ENCODE assay signal across 1 cellular context in the genomic region with DNA sequence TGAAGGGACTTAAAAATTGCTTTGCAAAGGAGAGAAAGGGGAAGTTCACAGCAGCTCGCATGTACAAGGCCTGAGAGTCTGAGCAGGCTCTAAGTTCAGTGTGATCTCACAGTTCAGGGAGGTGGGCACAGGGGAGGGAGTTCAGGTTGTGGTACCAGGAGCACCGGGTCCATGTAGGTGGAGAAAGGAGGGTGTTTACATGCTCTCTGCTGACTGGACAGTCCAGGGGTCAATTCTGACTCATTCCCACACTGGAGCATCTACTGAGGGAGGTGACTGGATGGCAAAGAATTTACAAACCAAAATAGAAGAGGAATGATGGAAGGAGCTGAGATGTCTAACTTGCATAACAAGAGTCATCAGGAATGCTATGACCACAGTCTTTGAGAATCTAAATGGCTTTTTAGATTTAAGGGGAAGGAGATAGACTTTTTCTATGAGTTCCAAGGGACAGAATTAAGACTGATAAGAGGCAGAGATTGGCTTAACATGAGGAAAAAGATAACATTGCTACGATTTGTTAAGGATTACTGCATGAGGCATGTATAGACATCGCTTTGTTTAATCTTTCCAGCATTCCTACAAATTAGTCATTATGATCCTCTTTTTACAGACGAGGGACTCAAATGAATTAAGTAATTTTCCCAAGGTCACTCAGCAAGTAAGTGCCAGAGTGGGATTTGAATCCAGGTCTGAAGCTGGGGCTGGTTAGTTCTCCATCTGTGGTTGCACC.
TF ChIP-seq lines count a peak whose summit lies in the region.

No MANE protein-coding gene starts in this region.

TF ChIP-seq in HepG2, 621 proteins besides CTCF, POLR2A, EP300 and RAD21 (continued from another document and continues in another):
- TF ChIP-seq, protein P1, sequence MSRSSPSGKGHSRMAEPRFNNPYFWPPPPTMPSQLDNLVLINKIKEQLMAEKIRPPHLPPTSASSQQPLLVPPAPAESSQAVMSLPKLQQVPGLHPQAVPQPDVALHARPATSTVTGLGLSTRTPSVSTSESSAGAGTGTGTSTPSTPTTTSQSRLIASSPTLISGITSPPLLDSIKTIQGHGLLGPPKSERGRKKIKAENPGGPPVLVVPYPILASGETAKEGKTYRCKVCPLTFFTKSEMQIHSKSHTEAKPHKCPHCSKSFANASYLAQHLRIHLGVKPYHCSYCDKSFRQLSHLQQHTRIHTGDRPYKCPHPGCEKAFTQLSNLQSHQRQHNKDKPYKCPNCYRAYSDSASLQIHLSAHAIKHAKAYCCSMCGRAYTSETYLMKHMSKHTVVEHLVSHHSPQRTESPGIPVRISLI (CRISPR knock-in tag; IDR thresholded peaks at IDR 0.05; ENCODE audit: borderline replicate concordance), result no peak
- no peak for TF ChIP-seq SRF (IDR thresholded peaks at IDR 0.05; ENCODE audit: low read depth, low read length)
- TF ChIP-seq, protein P2, sequence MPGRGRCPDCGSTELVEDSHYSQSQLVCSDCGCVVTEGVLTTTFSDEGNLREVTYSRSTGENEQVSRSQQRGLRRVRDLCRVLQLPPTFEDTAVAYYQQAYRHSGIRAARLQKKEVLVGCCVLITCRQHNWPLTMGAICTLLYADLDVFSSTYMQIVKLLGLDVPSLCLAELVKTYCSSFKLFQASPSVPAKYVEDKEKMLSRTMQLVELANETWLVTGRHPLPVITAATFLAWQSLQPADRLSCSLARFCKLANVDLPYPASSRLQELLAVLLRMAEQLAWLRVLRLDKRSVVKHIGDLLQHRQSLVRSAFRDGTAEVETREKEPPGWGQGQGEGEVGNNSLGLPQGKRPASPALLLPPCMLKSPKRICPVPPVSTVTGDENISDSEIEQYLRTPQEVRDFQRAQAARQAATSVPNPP (CRISPR knock-in tag; IDR thresholded peaks at IDR 0.05), result no peak
- TF ChIP-seq, protein P3, sequence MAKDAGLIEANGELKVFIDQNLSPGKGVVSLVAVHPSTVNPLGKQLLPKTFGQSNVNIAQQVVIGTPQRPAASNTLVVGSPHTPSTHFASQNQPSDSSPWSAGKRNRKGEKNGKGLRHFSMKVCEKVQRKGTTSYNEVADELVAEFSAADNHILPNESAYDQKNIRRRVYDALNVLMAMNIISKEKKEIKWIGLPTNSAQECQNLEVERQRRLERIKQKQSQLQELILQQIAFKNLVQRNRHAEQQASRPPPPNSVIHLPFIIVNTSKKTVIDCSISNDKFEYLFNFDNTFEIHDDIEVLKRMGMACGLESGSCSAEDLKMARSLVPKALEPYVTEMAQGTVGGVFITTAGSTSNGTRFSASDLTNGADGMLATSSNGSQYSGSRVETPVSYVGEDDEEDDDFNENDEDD (CRISPR knock-in tag; IDR thresholded peaks at IDR 0.05; ENCODE audit: borderline replicate concordance), result peak; percentile 19; the same call in 1 of the 2 replicates
- no peak for TF ChIP-seq ZSCAN12 (CRISPR knock-in tag; IDR thresholded peaks at IDR 0.05)
- TF ChIP-seq FOXJ3 (CRISPR knock-in tag; IDR thresholded peaks at IDR 0.05; ENCODE audit: borderline replicate concordance), result no peak
- TF ChIP-seq MEIS2 (CRISPR knock-in tag; IDR thresholded peaks at IDR 0.05), result no peak
- no peak for TF ChIP-seq ZSCAN21 (CRISPR knock-in tag; IDR thresholded peaks at IDR 0.05; ENCODE audit: borderline replicate concordance)
- peak; percentile 90 for TF ChIP-seq FOXK2 (IDR thresholded peaks at IDR 0.05)
- TF ChIP-seq MYC (CRISPR knock-in tag; IDR thresholded peaks at IDR 0.05; ENCODE audit: borderline replicate concordance), result no peak
- no peak for TF ChIP-seq CHD2 (IDR thresholded peaks at IDR 0.05; ENCODE audit: low read depth, low read length)
- TF ChIP-seq, protein P4, sequence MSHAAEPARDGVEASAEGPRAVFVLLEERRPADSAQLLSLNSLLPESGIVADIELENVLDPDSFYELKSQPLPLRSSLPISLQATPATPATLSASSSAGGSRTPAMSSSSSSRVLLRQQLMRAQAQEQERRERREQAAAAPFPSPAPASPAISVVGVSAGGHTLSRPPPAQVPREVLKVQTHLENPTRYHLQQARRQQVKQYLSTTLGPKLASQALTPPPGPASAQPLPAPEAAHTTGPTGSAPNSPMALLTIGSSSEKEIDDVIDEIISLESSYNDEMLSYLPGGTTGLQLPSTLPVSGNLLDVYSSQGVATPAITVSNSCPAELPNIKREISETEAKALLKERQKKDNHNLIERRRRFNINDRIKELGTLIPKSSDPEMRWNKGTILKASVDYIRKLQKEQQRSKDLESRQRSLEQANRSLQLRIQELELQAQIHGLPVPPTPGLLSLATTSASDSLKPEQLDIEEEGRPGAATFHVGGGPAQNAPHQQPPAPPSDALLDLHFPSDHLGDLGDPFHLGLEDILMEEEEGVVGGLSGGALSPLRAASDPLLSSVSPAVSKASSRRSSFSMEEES (CRISPR knock-in tag; IDR thresholded peaks at IDR 0.05), result no peak
- TF ChIP-seq, protein P5, sequence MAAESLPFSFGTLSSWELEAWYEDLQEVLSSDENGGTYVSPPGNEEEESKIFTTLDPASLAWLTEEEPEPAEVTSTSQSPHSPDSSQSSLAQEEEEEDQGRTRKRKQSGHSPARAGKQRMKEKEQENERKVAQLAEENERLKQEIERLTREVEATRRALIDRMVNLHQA (CRISPR knock-in tag; IDR thresholded peaks at IDR 0.05), result no peak
- TF ChIP-seq DR1 (CRISPR knock-in tag; IDR thresholded peaks at IDR 0.05), result no peak
- no peak for TF ChIP-seq ZNF350 (CRISPR knock-in tag; IDR thresholded peaks at IDR 0.05; ENCODE audit: borderline replicate concordance, low read depth)
- TF ChIP-seq, protein P6, sequence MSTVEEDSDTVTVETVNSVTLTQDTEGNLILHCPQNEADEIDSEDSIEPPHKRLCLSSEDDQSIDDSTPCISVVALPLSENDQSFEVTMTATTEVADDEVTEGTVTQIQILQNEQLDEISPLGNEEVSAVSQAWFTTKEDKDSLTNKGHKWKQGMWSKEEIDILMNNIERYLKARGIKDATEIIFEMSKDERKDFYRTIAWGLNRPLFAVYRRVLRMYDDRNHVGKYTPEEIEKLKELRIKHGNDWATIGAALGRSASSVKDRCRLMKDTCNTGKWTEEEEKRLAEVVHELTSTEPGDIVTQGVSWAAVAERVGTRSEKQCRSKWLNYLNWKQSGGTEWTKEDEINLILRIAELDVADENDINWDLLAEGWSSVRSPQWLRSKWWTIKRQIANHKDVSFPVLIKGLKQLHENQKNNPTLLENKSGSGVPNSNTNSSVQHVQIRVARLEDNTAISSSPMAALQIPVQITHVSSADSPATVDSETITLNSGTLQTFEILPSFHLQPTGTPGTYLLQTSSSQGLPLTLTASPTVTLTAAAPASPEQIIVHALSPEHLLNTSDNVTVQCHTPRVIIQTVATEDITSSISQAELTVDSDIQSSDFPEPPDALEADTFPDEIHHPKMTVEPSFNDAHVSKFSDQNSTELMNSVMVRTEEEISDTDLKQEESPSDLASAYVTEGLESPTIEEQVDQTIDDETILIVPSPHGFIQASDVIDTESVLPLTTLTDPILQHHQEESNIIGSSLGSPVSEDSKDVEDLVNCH (CRISPR knock-in tag; IDR thresholded peaks at IDR 0.05), result no peak
- TF ChIP-seq, protein P7, sequence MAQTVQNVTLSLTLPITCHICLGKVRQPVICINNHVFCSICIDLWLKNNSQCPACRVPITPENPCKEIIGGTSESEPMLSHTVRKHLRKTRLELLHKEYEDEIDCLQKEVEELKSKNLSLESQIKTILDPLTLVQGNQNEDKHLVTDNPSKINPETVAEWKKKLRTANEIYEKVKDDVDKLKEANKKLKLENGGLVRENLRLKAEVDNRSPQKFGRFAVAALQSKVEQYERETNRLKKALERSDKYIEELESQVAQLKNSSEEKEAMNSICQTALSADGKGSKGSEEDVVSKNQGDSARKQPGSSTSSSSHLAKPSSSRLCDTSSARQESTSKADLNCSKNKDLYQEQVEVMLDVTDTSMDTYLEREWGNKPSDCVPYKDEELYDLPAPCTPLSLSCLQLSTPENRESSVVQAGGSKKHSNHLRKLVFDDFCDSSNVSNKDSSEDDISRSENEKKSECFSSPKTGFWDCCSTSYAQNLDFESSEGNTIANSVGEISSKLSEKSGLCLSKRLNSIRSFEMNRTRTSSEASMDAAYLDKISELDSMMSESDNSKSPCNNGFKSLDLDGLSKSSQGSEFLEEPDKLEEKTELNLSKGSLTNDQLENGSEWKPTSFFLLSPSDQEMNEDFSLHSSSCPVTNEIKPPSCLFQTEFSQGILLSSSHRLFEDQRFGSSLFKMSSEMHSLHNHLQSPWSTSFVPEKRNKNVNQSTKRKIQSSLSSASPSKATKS (CRISPR knock-in tag; IDR thresholded peaks at IDR 0.05), result no peak
- no peak; the same call in 1 of the 2 replicates for TF ChIP-seq YEATS2 (CRISPR knock-in tag; IDR thresholded peaks at IDR 0.05; ENCODE audit: borderline replicate concordance)
- TF ChIP-seq SALL2 (CRISPR knock-in tag; IDR thresholded peaks at IDR 0.05), result no peak
- no peak for TF ChIP-seq ZSCAN30 (CRISPR knock-in tag; IDR thresholded peaks at IDR 0.05)
- peak; percentile 15 for TF ChIP-seq XRCC5 (optimal IDR thresholded peaks at IDR 0.05; ENCODE audit: low read length)
- no peak for TF ChIP-seq EED (CRISPR knock-in tag; IDR thresholded peaks at IDR 0.05)
- no peak for TF ChIP-seq ZNF558 (CRISPR knock-in tag; IDR thresholded peaks at IDR 0.05; ENCODE audit: borderline replicate concordance)
- peak; percentile 56; the same call in 1 of the 2 replicates for TF ChIP-seq ZNF331 (CRISPR knock-in tag; IDR thresholded peaks at IDR 0.05)
- TF ChIP-seq SAP130 (CRISPR knock-in tag; IDR thresholded peaks at IDR 0.05; ENCODE audit: low read depth), result peak; percentile 78
- TF ChIP-seq ZNF883 (CRISPR knock-in tag; IDR thresholded peaks at IDR 0.05; ENCODE audit: not compliant biosample characterization), result no peak
- TF ChIP-seq ZNF326 (CRISPR knock-in tag; IDR thresholded peaks at IDR 0.05; ENCODE audit: borderline replicate concordance), result no peak
- TF ChIP-seq, protein P8, sequence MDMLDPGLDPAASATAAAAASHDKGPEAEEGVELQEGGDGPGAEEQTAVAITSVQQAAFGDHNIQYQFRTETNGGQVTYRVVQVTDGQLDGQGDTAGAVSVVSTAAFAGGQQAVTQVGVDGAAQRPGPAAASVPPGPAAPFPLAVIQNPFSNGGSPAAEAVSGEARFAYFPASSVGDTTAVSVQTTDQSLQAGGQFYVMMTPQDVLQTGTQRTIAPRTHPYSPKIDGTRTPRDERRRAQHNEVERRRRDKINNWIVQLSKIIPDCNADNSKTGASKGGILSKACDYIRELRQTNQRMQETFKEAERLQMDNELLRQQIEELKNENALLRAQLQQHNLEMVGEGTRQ (IDR thresholded peaks at IDR 0.05; ENCODE audit: low read depth, low read length), result no peak
- TF ChIP-seq, protein P8 (CRISPR knock-in tag; IDR thresholded peaks at IDR 0.05; ENCODE audit: borderline replicate concordance), result no peak
- no peak for TF ChIP-seq ATM (IDR thresholded peaks at IDR 0.05; ENCODE audit: borderline replicate concordance)
- no peak for TF ChIP-seq ZNF775 (CRISPR knock-in tag; IDR thresholded peaks at IDR 0.05; ENCODE audit: borderline replicate concordance)
- no peak for TF ChIP-seq TOE1 (CRISPR knock-in tag; IDR thresholded peaks at IDR 0.05)
- TF ChIP-seq ASH2L (IDR thresholded peaks at IDR 0.05; ENCODE audit: insufficient read length, low read depth, low read length), result no peak
- TF ChIP-seq, protein P9, sequence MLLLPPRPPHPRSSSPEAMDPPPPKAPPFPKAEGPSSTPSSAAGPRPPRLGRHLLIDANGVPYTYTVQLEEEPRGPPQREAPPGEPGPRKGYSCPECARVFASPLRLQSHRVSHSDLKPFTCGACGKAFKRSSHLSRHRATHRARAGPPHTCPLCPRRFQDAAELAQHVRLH (CRISPR knock-in tag; IDR thresholded peaks at IDR 0.05; ENCODE audit: borderline replicate concordance, low read depth), result no peak
- peak; percentile 86 for TF ChIP-seq SNAPC2 (CRISPR knock-in tag; IDR thresholded peaks at IDR 0.05)
- no peak for TF ChIP-seq ZSCAN9 (CRISPR knock-in tag; IDR thresholded peaks at IDR 0.05; ENCODE audit: borderline replicate concordance)
- no peak for TF ChIP-seq U2AF2 (IDR thresholded peaks at IDR 0.05; ENCODE audit: low read depth, low read length)
- TF ChIP-seq, protein P10, sequence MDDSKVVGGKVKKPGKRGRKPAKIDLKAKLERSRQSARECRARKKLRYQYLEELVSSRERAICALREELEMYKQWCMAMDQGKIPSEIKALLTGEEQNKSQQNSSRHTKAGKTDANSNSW (CRISPR knock-in tag; IDR thresholded peaks at IDR 0.05; ENCODE audit: borderline replicate concordance), result no peak
- TF ChIP-seq, protein P11, sequence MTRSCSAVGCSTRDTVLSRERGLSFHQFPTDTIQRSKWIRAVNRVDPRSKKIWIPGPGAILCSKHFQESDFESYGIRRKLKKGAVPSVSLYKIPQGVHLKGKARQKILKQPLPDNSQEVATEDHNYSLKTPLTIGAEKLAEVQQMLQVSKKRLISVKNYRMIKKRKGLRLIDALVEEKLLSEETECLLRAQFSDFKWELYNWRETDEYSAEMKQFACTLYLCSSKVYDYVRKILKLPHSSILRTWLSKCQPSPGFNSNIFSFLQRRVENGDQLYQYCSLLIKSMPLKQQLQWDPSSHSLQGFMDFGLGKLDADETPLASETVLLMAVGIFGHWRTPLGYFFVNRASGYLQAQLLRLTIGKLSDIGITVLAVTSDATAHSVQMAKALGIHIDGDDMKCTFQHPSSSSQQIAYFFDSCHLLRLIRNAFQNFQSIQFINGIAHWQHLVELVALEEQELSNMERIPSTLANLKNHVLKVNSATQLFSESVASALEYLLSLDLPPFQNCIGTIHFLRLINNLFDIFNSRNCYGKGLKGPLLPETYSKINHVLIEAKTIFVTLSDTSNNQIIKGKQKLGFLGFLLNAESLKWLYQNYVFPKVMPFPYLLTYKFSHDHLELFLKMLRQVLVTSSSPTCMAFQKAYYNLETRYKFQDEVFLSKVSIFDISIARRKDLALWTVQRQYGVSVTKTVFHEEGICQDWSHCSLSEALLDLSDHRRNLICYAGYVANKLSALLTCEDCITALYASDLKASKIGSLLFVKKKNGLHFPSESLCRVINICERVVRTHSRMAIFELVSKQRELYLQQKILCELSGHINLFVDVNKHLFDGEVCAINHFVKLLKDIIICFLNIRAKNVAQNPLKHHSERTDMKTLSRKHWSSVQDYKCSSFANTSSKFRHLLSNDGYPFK (CRISPR knock-in tag; IDR thresholded peaks at IDR 0.05; ENCODE audit: borderline replicate concordance), result no peak
- TF ChIP-seq, protein P12, sequence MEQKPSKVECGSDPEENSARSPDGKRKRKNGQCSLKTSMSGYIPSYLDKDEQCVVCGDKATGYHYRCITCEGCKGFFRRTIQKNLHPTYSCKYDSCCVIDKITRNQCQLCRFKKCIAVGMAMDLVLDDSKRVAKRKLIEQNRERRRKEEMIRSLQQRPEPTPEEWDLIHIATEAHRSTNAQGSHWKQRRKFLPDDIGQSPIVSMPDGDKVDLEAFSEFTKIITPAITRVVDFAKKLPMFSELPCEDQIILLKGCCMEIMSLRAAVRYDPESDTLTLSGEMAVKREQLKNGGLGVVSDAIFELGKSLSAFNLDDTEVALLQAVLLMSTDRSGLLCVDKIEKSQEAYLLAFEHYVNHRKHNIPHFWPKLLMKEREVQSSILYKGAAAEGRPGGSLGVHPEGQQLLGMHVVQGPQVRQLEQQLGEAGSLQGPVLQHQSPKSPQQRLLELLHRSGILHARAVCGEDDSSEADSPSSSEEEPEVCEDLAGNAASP (CRISPR knock-in tag; IDR thresholded peaks at IDR 0.05; ENCODE audit: borderline replicate concordance), result no peak
- TF ChIP-seq ZNF839 (CRISPR knock-in tag; IDR thresholded peaks at IDR 0.05; ENCODE audit: borderline replicate concordance), result no peak
